In the genomic region with DNA sequence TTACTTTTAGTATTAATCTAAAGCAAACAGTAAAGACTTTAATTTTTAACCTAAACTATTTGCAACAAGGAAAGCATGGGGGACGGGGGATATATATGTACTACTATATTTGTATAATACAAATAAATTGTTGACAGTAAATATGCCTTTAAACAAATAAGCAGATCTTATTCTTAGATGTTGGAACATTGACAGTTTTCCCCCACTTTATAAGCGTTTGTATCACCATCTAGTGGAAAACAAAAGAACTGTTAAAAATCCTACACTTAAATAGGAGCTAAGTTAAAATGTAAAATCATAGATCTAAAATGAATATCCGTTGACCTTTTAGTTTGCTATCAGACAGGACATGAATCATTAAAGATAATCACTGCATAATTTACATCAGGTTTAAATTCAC, we compare ENCODE assay signal across 8 cellular contexts. TPM values are rescaled to one million over a fixed set of nuclear protein-coding genes. Genes with fewer than 3 reads are reported as not detected.
DNase-seq lines count a peak whose midpoint lies in the region; ATAC-seq and TF ChIP-seq lines count a peak whose summit lies in the region.

No MANE protein-coding gene starts in this region.

- H3K79me2 ChIP-seq in OCI-LY1 (ENCODE audit: insufficient read depth, low read length), result no peaks in the 10 kb centered on the region

- DNase-seq in left ventricle myocardium inferior (no peak), left ventricle myocardium superior (no peak), epithelial cell of esophagus (ENCODE audit: low read depth) (peak; percentile 38), putamen (ENCODE audit: low spot score) (peak; percentile 8), DMS153 (lab: John Stamatoyannopoulos, UW) (no peak), COLO668 (lab: John Stamatoyannopoulos, UW; ENCODE audit: unreplicated experiment) (no peak)

- no peaks in the 10 kb centered on the region for H3K9me2 ChIP-seq in OCI-LY1 (ENCODE audit: low read depth, low read length)

- peaks cover 12% of the 10 kb centered on the region for H3K36me3 ChIP-seq in left ventricle myocardium inferior
- peaks cover 80% of the 10 kb centered on the region for H3K36me3 ChIP-seq in OCI-LY1 (ENCODE audit: insufficient read depth, low read length)

- H3K4me2 ChIP-seq in OCI-LY1 (ENCODE audit: low read length), result no peak overlapping the region

- ATAC-seq in left ventricle myocardium superior (no peak), HG02642 (IDR thresholded peaks at IDR 0.05; ENCODE audit: poor library complexity, unreplicated experiment) (no peak)

- no peak overlapping the region for H3K9ac ChIP-seq in OCI-LY1 (ENCODE audit: low read length)

- no peak overlapping the region for H2AFZ ChIP-seq in OCI-LY1 (ENCODE audit: low read length)

- H3K4me3 ChIP-seq in left ventricle myocardium inferior, result no peak overlapping the region
- no peak overlapping the region for H3K4me3 ChIP-seq in OCI-LY1 (ENCODE audit: low read depth, low read length, poor library complexity, severe bottlenecking)
- no peak overlapping the region for H3K4me3 ChIP-seq in epithelial cell of esophagus (ENCODE audit: low read length)

- H4K20me1 ChIP-seq in OCI-LY1 (ENCODE audit: insufficient read depth, low read length), result no peaks in the 10 kb centered on the region

- H3F3A ChIP-seq in OCI-LY1 (ENCODE audit: insufficient read depth, low read length), result no peaks in the 10 kb centered on the region

- no peaks in the 10 kb centered on the region for H3K4me1 ChIP-seq in left ventricle myocardium inferior
- no peaks in the 10 kb centered on the region for H3K4me1 ChIP-seq in OCI-LY1 (ENCODE audit: insufficient read depth, low read length, severe bottlenecking)

- H3K9me3 ChIP-seq in left ventricle myocardium inferior (replicated peaks), result no peaks in the 10 kb centered on the region
- no peaks in the 10 kb centered on the region for H3K9me3 ChIP-seq in OCI-LY1 (ENCODE audit: low read length)

- intact Hi-C loops in left ventricle myocardium inferior (cut with micrococcal nuclease), result loop anchor here (10.0 kb wide), 1 partner anchor 58 kb away; no protein-coding TSS in a partner anchor
- intact Hi-C loops in left ventricle myocardium superior (cut with micrococcal nuclease), result loop anchor here (5.0 to 10.0 kb wide), 2 partner anchors 51 to 138 kb away; partner anchors contain the start of gene RBBP8

- TF ChIP-seq CTCF in left ventricle myocardium inferior (IDR thresholded peaks at IDR 0.05; ENCODE audit: borderline replicate concordance), result peak; percentile 67
- peak; percentile 47 for TF ChIP-seq CTCF in OCI-LY1 (IDR thresholded peaks at IDR 0.05; ENCODE audit: low read length)
- peak; percentile 27 for TF ChIP-seq CTCF in epithelial cell of esophagus (IDR thresholded peaks at IDR 0.05; ENCODE audit: insufficient read depth, low read depth, low read length, missing control alignments)

- no peaks in the 10 kb centered on the region for H3K27me3 ChIP-seq in left ventricle myocardium inferior (ENCODE audit: low read depth)
- H3K27me3 ChIP-seq in OCI-LY1 (ENCODE audit: insufficient read depth, low read length), result no peaks in the 10 kb centered on the region

- H3K27ac ChIP-seq in left ventricle myocardium inferior (replicated peaks), result no peak overlapping the region
- H3K27ac ChIP-seq in OCI-LY1 (ENCODE audit: low read depth, low read length, poor library complexity, severe bottlenecking), result no peak overlapping the region

RNA-seq across cellular contexts. Expression of gene RBBP8, which starts 50.0 kb away (rescaled TPM):
- total RNA-seq in left ventricle myocardium inferior (6.7 TPM), left ventricle myocardium superior (6.1 TPM)

Comparison
In these comparisons a context has a peak if more than half of its experiments do, and no peak if none do; other contexts are left out.
1. DNase-seq: peak in epithelial cell of esophagus (single experiment) and putamen (single experiment); none in left ventricle myocardium inferior (single experiment), left ventricle myocardium superior (single experiment), DMS153 (single experiment) and COLO668 (single experiment).
2. Peak in every context shown above with its lines, with median percentiles within 50 percentile points of each other: CTCF ChIP-seq.